In the genomic region with DNA sequence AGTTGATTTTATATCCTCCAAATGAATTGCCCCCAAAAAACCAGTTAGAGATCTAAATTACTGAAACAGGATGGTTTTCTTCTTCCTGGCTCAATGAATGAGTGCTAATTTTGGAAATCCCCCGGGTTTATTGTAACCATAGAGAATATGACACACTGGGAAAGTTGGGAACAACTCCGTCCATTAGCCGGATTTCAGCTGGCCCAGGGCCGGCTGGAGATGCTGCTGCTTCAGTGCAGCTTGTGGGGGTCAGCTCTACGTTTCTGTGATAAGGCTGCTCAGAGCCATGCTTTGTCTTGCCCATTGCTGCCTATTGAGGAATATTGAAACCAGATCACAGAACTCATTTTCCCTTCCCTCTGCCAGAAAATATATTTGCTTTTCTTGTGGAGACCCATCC, we compare ENCODE assay signal across 13 cellular contexts.
"Had no signal": no experiment of that assay in that cellular context is flagged by ENCODE, and none has a peak within 500 bp of the region (broad histone marks: within the 10 kb centered on the region; RNA-seq: fewer than 3 reads in every experiment).

No MANE protein-coding gene starts in this region.

- H3K9me3 Mint-ChIP-seq: activated CD8-positive, alpha-beta T cell treated with anti-CD3 and anti-CD28 coated beads for 36 hours; activated naive CD8-positive, alpha-beta T cell treated with anti-CD3 and anti-CD28 coated beads, Interleukin-2, amount 50 U/mL, for 24 hours; memory B cell; stimulated activated memory B cell treated with anti-CD40 and anti-IgM and Interleukin-4, amounts not matched to agents 10 μg/mL and 1 μg/mL and 100 μg/mL, for 72 hours had no signal

- H3K4me3 Mint-ChIP-seq: activated CD8-positive, alpha-beta T cell treated with anti-CD3 and anti-CD28 coated beads for 36 hours; activated naive CD8-positive, alpha-beta T cell treated with anti-CD3 and anti-CD28 coated beads, Interleukin-2, amount 50 U/mL, for 24 hours; memory B cell; stimulated activated memory B cell treated with anti-CD40 and anti-IgM and Interleukin-4, amounts not matched to agents 10 μg/mL and 1 μg/mL and 100 μg/mL, for 72 hours had no signal

- H3K4me3 ChIP-seq: smooth muscle cell had no signal

- H3K27me3 Mint-ChIP-seq: activated CD8-positive, alpha-beta T cell treated with anti-CD3 and anti-CD28 coated beads for 36 hours; activated naive CD8-positive, alpha-beta T cell treated with anti-CD3 and anti-CD28 coated beads, Interleukin-2, amount 50 U/mL, for 24 hours; memory B cell; stimulated activated memory B cell treated with anti-CD40 and anti-IgM and Interleukin-4, amounts not matched to agents 10 μg/mL and 1 μg/mL and 100 μg/mL, for 72 hours had no signal

- DNase-seq: activated CD8-positive, alpha-beta memory T cell treated with anti-CD3 and anti-CD28 coated beads, Interleukin-2, amount 50 U/mL, for 48 hours; activated CD8-positive, alpha-beta T cell treated with anti-CD3 and anti-CD28 coated beads for 36 hours; activated naive CD4-positive, alpha-beta T cell treated with Interleukin-2 at 50 U/mL for 16 hours; activated naive CD8-positive, alpha-beta T cell treated with anti-CD3 and anti-CD28 coated beads, Interleukin-2, amount 50 U/mL, for 24 hours; central memory CD4-positive, alpha-beta T cell; cortex of kidney; effector CD8-positive, alpha-beta T cell; T1000; trophoblast cell had no signal

- H3K27ac ChIP-seq: VCaP had no signal

- H3K27ac Mint-ChIP-seq: activated naive CD8-positive, alpha-beta T cell treated with anti-CD3 and anti-CD28 coated beads, Interleukin-2, amount 50 U/mL, for 24 hours; memory B cell; stimulated activated memory B cell treated with anti-CD40 and anti-IgM and Interleukin-4, amounts not matched to agents 10 μg/mL and 1 μg/mL and 100 μg/mL, for 72 hours had no signal

- H3K4me1 Mint-ChIP-seq: stimulated activated memory B cell treated with anti-CD40 and anti-IgM and Interleukin-4, amounts not matched to agents 10 μg/mL and 1 μg/mL and 100 μg/mL, for 72 hours had no signal
